In the genomic region with DNA sequence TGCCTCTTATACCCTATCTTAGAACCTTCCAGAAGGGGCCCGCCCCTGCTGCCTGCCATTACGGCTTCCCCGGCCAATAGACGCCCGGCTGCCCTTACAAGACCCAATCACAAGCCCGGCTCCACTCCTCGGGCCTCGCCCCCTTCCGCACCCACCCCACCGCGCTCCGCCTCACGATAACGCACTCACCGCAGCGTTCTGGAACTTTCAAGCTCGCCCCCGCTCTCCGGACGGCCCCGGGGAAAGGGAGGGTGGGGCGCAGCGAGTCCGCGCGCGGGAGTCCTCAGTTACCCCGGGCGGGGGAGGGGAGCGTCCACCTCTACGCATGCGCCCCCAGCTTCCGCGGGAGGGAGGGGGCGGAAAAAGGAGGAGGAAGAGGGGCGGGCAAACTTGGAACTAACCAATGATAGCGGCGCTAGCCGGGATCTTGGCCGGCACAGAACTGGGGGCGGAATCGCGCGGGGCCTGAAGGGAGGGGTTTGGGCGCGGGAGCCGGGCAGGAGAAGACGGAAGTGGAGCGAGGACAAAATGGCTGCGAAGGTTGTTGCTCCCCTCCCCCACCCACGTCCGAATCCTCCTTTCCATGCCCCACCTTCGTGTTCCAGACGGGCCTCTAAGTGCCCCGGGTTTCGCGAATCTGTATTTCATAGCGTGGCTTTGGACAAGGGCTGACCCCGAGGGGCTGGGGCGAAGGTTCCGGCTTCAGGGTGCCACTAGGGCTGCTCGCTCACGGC, we compare ENCODE assay signal across 1 cellular context.
TF ChIP-seq lines count a peak whose summit lies in the region.

No MANE protein-coding gene starts in this region.

TF ChIP-seq in GM12878, 131 proteins besides CTCF, POLR2A, EP300 and RAD21 (continued from another document and continues in another):
- no peak; the same call in 1 of the 2 replicates for TF ChIP-seq BACH1 (IDR thresholded peaks at IDR 0.05; ENCODE audit: borderline replicate concordance)
- no peak for TF ChIP-seq SMC3 (IDR thresholded peaks at IDR 0.05; ENCODE audit: borderline replicate concordance, low read length)
- no peak for TF ChIP-seq CEBPB (IDR thresholded peaks at IDR 0.05; ENCODE audit: borderline replicate concordance in 1 of 2, low read depth in 2 of 2, low read length in 2 of 2)
- TF ChIP-seq, protein P1, sequence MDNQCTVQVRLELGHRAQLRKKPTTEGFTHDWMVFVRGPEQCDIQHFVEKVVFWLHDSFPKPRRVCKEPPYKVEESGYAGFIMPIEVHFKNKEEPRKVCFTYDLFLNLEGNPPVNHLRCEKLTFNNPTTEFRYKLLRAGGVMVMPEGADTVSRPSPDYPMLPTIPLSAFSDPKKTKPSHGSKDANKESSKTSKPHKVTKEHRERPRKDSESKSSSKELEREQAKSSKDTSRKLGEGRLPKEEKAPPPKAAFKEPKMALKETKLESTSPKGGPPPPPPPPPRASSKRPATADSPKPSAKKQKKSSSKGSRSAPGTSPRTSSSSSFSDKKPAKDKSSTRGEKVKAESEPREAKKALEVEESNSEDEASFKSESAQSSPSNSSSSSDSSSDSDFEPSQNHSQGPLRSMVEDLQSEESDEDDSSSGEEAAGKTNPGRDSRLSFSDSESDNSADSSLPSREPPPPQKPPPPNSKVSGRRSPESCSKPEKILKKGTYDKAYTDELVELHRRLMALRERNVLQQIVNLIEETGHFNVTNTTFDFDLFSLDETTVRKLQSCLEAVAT (IDR thresholded peaks at IDR 0.05), result peak; percentile 73
- TF ChIP-seq SMAD5 (IDR thresholded peaks at IDR 0.05; ENCODE audit: low read depth), result no peak
- no peak for TF ChIP-seq TCF12 (IDR thresholded peaks at IDR 0.05; ENCODE audit: low read depth, low read length)
- no peak for TF ChIP-seq ATF3 (IDR thresholded peaks at IDR 0.05; ENCODE audit: borderline replicate concordance, extremely low read depth, low read depth, low read length)
- peak; percentile 94 for TF ChIP-seq HDGF (IDR thresholded peaks at IDR 0.05)
- no peak for TF ChIP-seq MTA3 (IDR thresholded peaks at IDR 0.05; ENCODE audit: borderline replicate concordance, low read length)
- no peak for TF ChIP-seq TCF7 (IDR thresholded peaks at IDR 0.05; ENCODE audit: borderline replicate concordance)
- no peak for TF ChIP-seq SRF (IDR thresholded peaks at IDR 0.05; ENCODE audit: low read depth in 2 of 2, low read length in 2 of 2)
- TF ChIP-seq, protein P2, sequence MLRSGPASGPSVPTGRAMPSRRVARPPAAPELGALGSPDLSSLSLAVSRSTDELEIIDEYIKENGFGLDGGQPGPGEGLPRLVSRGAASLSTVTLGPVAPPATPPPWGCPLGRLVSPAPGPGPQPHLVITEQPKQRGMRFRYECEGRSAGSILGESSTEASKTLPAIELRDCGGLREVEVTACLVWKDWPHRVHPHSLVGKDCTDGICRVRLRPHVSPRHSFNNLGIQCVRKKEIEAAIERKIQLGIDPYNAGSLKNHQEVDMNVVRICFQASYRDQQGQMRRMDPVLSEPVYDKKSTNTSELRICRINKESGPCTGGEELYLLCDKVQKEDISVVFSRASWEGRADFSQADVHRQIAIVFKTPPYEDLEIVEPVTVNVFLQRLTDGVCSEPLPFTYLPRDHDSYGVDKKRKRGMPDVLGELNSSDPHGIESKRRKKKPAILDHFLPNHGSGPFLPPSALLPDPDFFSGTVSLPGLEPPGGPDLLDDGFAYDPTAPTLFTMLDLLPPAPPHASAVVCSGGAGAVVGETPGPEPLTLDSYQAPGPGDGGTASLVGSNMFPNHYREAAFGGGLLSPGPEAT (IDR thresholded peaks at IDR 0.05; ENCODE audit: low read depth), result peak; percentile 6; the same call in 1 of the 2 replicates
- no peak for TF ChIP-seq YBX1 (IDR thresholded peaks at IDR 0.05)
- no peak for TF ChIP-seq BMI1 (IDR thresholded peaks at IDR 0.05; ENCODE audit: borderline replicate concordance)
- no peak for TF ChIP-seq SUPT20H (IDR thresholded peaks at IDR 0.05; ENCODE audit: borderline replicate concordance, control insufficient read depth, low read depth, low read length)
- TF ChIP-seq, protein P3, sequence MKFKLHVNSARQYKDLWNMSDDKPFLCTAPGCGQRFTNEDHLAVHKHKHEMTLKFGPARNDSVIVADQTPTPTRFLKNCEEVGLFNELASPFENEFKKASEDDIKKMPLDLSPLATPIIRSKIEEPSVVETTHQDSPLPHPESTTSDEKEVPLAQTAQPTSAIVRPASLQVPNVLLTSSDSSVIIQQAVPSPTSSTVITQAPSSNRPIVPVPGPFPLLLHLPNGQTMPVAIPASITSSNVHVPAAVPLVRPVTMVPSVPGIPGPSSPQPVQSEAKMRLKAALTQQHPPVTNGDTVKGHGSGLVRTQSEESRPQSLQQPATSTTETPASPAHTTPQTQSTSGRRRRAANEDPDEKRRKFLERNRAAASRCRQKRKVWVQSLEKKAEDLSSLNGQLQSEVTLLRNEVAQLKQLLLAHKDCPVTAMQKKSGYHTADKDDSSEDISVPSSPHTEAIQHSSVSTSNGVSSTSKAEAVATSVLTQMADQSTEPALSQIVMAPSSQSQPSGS (IDR thresholded peaks at IDR 0.05; ENCODE audit: low read length), result no peak
- TF ChIP-seq ZZZ3 (IDR thresholded peaks at IDR 0.05; ENCODE audit: control insufficient read depth, insufficient read length, low read depth), result no peak
- peak; percentile 42; the same call in 1 of the 2 replicates for TF ChIP-seq ATF7 (IDR thresholded peaks at IDR 0.05; ENCODE audit: low read depth)
- peak; percentile 86 for TF ChIP-seq NRF1 (conservative IDR thresholded peaks at IDR 0.05; ENCODE audit: low read depth, low read length)
- no peak for TF ChIP-seq HDAC6 (IDR thresholded peaks at IDR 0.05; ENCODE audit: unreplicated experiment)
- no peak for TF ChIP-seq DPF2 (IDR thresholded peaks at IDR 0.05)
- TF ChIP-seq EZH2 (IDR thresholded peaks at IDR 0.05; ENCODE audit: borderline replicate concordance, control insufficient read depth, low read depth, low read length), result no peak
- no peak; the same call in 1 of the 2 replicates for TF ChIP-seq SREBF1 (IDR thresholded peaks at IDR 0.05; ENCODE audit: low read length)
- TF ChIP-seq, protein P4, sequence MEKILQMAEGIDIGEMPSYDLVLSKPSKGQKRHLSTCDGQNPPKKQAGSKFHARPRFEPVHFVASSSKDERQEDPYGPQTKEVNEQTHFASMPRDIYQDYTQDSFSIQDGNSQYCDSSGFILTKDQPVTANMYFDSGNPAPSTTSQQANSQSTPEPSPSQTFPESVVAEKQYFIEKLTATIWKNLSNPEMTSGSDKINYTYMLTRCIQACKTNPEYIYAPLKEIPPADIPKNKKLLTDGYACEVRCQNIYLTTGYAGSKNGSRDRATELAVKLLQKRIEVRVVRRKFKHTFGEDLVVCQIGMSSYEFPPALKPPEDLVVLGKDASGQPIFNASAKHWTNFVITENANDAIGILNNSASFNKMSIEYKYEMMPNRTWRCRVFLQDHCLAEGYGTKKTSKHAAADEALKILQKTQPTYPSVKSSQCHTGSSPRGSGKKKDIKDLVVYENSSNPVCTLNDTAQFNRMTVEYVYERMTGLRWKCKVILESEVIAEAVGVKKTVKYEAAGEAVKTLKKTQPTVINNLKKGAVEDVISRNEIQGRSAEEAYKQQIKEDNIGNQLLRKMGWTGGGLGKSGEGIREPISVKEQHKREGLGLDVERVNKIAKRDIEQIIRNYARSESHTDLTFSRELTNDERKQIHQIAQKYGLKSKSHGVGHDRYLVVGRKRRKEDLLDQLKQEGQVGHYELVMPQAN (conservative IDR thresholded peaks at IDR 0.05), result no peak
- TF ChIP-seq KAT2A (conservative IDR thresholded peaks at IDR 0.05; ENCODE audit: control insufficient read depth, low read depth, low read length), result no peak
- TF ChIP-seq GABPA (IDR thresholded peaks at IDR 0.05; ENCODE audit: low read depth), result peak; percentile 66
- TF ChIP-seq ASH2L (IDR thresholded peaks at IDR 0.05; ENCODE audit: borderline replicate concordance, low read depth), result no peak
- TF ChIP-seq EGR1 (IDR thresholded peaks at IDR 0.05; ENCODE audit: borderline replicate concordance in 1 of 2, low read depth in 2 of 2, low read length in 2 of 2), result peak; percentile 27 to 95
- TF ChIP-seq IKZF2 (IDR thresholded peaks at IDR 0.05), result peak; percentile 73 to 80
- no peak for TF ChIP-seq RAD51 (IDR thresholded peaks at IDR 0.05)
- TF ChIP-seq IRF3 (IDR thresholded peaks at IDR 0.05), result peak; percentile 63
- TF ChIP-seq NR2F1 (conservative IDR thresholded peaks at IDR 0.05), result no peak
- TF ChIP-seq STAT3 (IDR thresholded peaks at IDR 0.05; ENCODE audit: low read depth, low read length), result no peak
- no peak for TF ChIP-seq WRNIP1 (IDR thresholded peaks at IDR 0.05; ENCODE audit: borderline replicate concordance, low read depth, low read length)
- no peak; the same call in 1 of the 2 replicates for TF ChIP-seq FOXM1 (IDR thresholded peaks at IDR 0.05; ENCODE audit: low read depth, low read length)
- TF ChIP-seq, protein P5, sequence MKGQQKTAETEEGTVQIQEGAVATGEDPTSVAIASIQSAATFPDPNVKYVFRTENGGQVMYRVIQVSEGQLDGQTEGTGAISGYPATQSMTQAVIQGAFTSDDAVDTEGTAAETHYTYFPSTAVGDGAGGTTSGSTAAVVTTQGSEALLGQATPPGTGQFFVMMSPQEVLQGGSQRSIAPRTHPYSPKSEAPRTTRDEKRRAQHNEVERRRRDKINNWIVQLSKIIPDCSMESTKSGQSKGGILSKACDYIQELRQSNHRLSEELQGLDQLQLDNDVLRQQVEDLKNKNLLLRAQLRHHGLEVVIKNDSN (IDR thresholded peaks at IDR 0.05; ENCODE audit: borderline replicate concordance, extremely low read length, insufficient read depth, low read depth, low read length), result no peak
- TF ChIP-seq STAT1 (conservative IDR thresholded peaks at IDR 0.05), result peak; percentile 49; the same call in 1 of the 2 replicates
- TF ChIP-seq JUND (IDR thresholded peaks at IDR 0.05; ENCODE audit: low read depth, low read length), result no peak
- no peak for TF ChIP-seq PML (IDR thresholded peaks at IDR 0.05; ENCODE audit: low read length)
- no peak for TF ChIP-seq ZSCAN29 (IDR thresholded peaks at IDR 0.05)
- TF ChIP-seq ZNF592 (IDR thresholded peaks at IDR 0.05), result no peak
- no peak for TF ChIP-seq SMAD1 (IDR thresholded peaks at IDR 0.05; ENCODE audit: low read depth, partially characterized antibody)
- TF ChIP-seq CHD4 (IDR thresholded peaks at IDR 0.05), result no peak
- peak in 1 of 2 experiments; percentile 14; a peak in 1 of 4 replicates for TF ChIP-seq ETV6 (conservative IDR thresholded peaks at IDR 0.05 in 1 of 2, IDR thresholded peaks at IDR 0.05 in 1 of 2; ENCODE audit: borderline replicate concordance in 1 of 2, low read depth in 1 of 2)
- TF ChIP-seq RFX5 (IDR thresholded peaks at IDR 0.05; ENCODE audit: low read depth, low read length), result peak; percentile 55; the same call in 1 of the 2 replicates
- no peak for TF ChIP-seq JUNB (IDR thresholded peaks at IDR 0.05)
- TF ChIP-seq CBFB (IDR thresholded peaks at IDR 0.05; ENCODE audit: low read depth), result no peak; the same call in 1 of the 2 replicates
- no peak for TF ChIP-seq PAX5 (IDR thresholded peaks at IDR 0.05; ENCODE audit: borderline replicate concordance, low read depth, low read length)
- TF ChIP-seq SUZ12 (IDR thresholded peaks at IDR 0.05; ENCODE audit: unreplicated experiment), result no peak
- no peak for TF ChIP-seq TCF3 (IDR thresholded peaks at IDR 0.05; ENCODE audit: borderline replicate concordance, insufficient read depth, low read depth, low read length)
